Comparison of ENCODE assay signal across 24 cellular contexts in the genomic region with DNA sequence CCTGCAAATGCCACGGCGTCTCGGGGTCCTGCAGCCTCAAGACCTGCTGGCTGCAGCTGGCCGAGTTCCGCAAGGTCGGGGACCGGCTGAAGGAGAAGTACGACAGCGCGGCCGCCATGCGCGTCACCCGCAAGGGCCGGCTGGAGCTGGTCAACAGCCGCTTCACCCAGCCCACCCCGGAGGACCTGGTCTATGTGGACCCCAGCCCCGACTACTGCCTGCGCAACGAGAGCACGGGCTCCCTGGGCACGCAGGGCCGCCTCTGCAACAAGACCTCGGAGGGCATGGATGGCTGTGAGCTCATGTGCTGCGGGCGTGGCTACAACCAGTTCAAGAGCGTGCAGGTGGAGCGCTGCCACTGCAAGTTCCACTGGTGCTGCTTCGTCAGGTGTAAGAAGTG. TPM values are rescaled to one million over a fixed set of nuclear protein-coding genes. Genes with fewer than 3 reads are reported as not detected.
A peak's percentile ranks its signal among the peaks of the same experiment; 100 is the strongest.
DNase-seq lines count a peak whose midpoint lies in the region; ATAC-seq and TF ChIP-seq lines count a peak whose summit lies in the region.
"Had no signal": no experiment of that assay in that cellular context is flagged by ENCODE, and none has a peak within 500 bp of the region (broad histone marks: within the 10 kb centered on the region; RNA-seq: fewer than 3 reads in every experiment).

No MANE protein-coding gene starts in this region.

- H3K4me3 Mint-ChIP-seq in activated CD4-positive, alpha-beta T cell treated with anti-CD3 and anti-CD28 coated beads, Interleukin-2, amount 10 ng/mL, durations not matched to agents 7 days and 5 days, result no peak overlapping the region
- no peak overlapping the region for H3K4me3 Mint-ChIP-seq in activated CD4-positive, alpha-beta memory T cell treated with anti-CD3 and anti-CD28 coated beads, Interleukin-2, amount 10 ng/mL, durations not matched to agents 7 days and 5 days
- H3K4me3 Mint-ChIP-seq in WTC11, result no peak overlapping the region
- H3K4me3 Mint-ChIP-seq: CD4-positive, alpha-beta T cell had no signal

- H3K27me3 Mint-ChIP-seq in activated CD4-positive, alpha-beta T cell treated with anti-CD3 and anti-CD28 coated beads, Interleukin-2, amount 10 ng/mL, durations not matched to agents 7 days and 5 days, result peaks cover 33% of the 10 kb centered on the region
- H3K27me3 Mint-ChIP-seq in activated CD4-positive, alpha-beta memory T cell treated with anti-CD3 and anti-CD28 coated beads, Interleukin-2, amount 10 ng/mL, durations not matched to agents 7 days and 5 days, result peaks cover 28% of the 10 kb centered on the region
- H3K27me3 Mint-ChIP-seq in WTC11 (ENCODE audit: low read depth), result no peaks in the 10 kb centered on the region
- H3K27me3 Mint-ChIP-seq: CD4-positive, alpha-beta T cell had no signal

- intact Hi-C loops in esophagus muscularis mucosa (cut with DNase I), result no loop called here

- POLR2A ChIA-PET in activated CD4-positive, alpha-beta T cell treated with anti-CD3 and anti-CD28 coated beads, Interleukin-2, amount 10 ng/mL, durations not matched to agents 7 days and 5 days (lab: Charles Lee), result no interaction called here
- POLR2A ChIA-PET in activated CD4-positive, alpha-beta memory T cell treated with anti-CD3 and anti-CD28 coated beads, Interleukin-2, amount 10 ng/mL, durations not matched to agents 7 days and 5 days (lab: Charles Lee), result no interaction called here
- POLR2A ChIA-PET in WTC11 (lab: Charles Lee), result no interaction called here

- H3K27me3 ChIP-seq in esophagus muscularis mucosa (no peaks in the 10 kb centered on the region), stomach smooth muscle (ENCODE audit: control insufficient read depth in 1 of 2, insufficient read depth in 2 of 2, low read length in 2 of 2) (no peaks in the 10 kb centered on the region)

- DNase-seq in activated CD4-positive, alpha-beta T cell treated with anti-CD3 and anti-CD28 coated beads, Interleukin-2, amount 10 ng/mL, durations not matched to agents 7 days and 5 days, result no peak
- no peak for DNase-seq in activated CD4-positive, alpha-beta T cell treated with anti-CD3 and anti-CD28 coated beads for 48 hours
- DNase-seq in NCI-H2029 (lab: John Stamatoyannopoulos, UW) (peak; percentile 20), esophagus muscularis mucosa (ENCODE audit: extremely low spot score) (no peak), WTC11 (ENCODE audit: low spot score) (no peak)
- no peak for DNase-seq in activated CD4-positive, alpha-beta memory T cell treated with anti-CD3 and anti-CD28 coated beads, Interleukin-2, amount 10 ng/mL, durations not matched to agents 7 days and 5 days
- DNase-seq: 8988T; Caco-2; CD4-positive, alpha-beta T cell; DMS53; EL; MM.1S; NCI-H1092; NCI-H146; NCI-H2081 treated with DMSO at 0.1 percent for 48 hours; NCI-H510A; NCI-H774; OCI-M1; SHP77; SK-N-SH had no signal

- peak overlapping the region; percentile 52 to 74 (median 58) for H3K27ac ChIP-seq in esophagus muscularis mucosa (replicated peaks in 1 of 4)
- peak overlapping the region; percentile 80 for H3K27ac ChIP-seq in stomach smooth muscle (ENCODE audit: low read length)

- no peaks in the 10 kb centered on the region for H3K36me3 Mint-ChIP-seq in activated CD4-positive, alpha-beta T cell treated with anti-CD3 and anti-CD28 coated beads, Interleukin-2, amount 10 ng/mL, durations not matched to agents 7 days and 5 days (ENCODE audit: low read depth)
- H3K36me3 Mint-ChIP-seq in activated CD4-positive, alpha-beta memory T cell treated with anti-CD3 and anti-CD28 coated beads, Interleukin-2, amount 10 ng/mL, durations not matched to agents 7 days and 5 days (ENCODE audit: low read depth), result no peaks in the 10 kb centered on the region
- H3K36me3 Mint-ChIP-seq in WTC11, result no peaks in the 10 kb centered on the region

- H3K4me1 Mint-ChIP-seq in activated CD4-positive, alpha-beta T cell treated with anti-CD3 and anti-CD28 coated beads, Interleukin-2, amount 10 ng/mL, durations not matched to agents 7 days and 5 days, result peaks cover 13% of the 10 kb centered on the region
- peaks cover 27% of the 10 kb centered on the region for H3K4me1 Mint-ChIP-seq in activated CD4-positive, alpha-beta memory T cell treated with anti-CD3 and anti-CD28 coated beads, Interleukin-2, amount 10 ng/mL, durations not matched to agents 7 days and 5 days
- H3K4me1 Mint-ChIP-seq in WTC11, result peaks cover 11% of the 10 kb centered on the region

- H3K36me3 ChIP-seq in esophagus muscularis mucosa, result peaks cover 0 to 28% (median 20%) of the 10 kb centered on the region in 4 donors
- peaks cover 0 to 2% of the 10 kb centered on the region in 2 donors for H3K36me3 ChIP-seq in stomach smooth muscle (ENCODE audit: control insufficient read depth in 2 of 2, insufficient read depth in 2 of 2, low read length in 2 of 2)

- no peak overlapping the region for H3K9ac ChIP-seq in stomach smooth muscle (ENCODE audit: low read length in 2 of 2)
- H3K9ac ChIP-seq: SK-N-SH had no signal

- no peak for TF ChIP-seq CTCF in esophagus muscularis mucosa (IDR thresholded peaks at IDR 0.05)
- TF ChIP-seq CTCF in WTC11 (IDR thresholded peaks at IDR 0.05), result no peak

- no peak for TF ChIP-seq POLR2A in esophagus muscularis mucosa (IDR thresholded peaks at IDR 0.05; ENCODE audit: low read depth)

- H3K9me3 ChIP-seq in esophagus muscularis mucosa (no peaks in the 10 kb centered on the region), stomach smooth muscle (ENCODE audit: control insufficient read depth in 2 of 2, low read length in 2 of 2) (no peaks in the 10 kb centered on the region)
- H3K9me3 ChIP-seq: Caco-2, SK-N-SH had no signal

- ATAC-seq in GM19397 (IDR thresholded peaks at IDR 0.05; ENCODE audit: unreplicated experiment) (no peak), WTC11 (no peak)
- ATAC-seq: GM12878 had no signal

- H3K4me1 ChIP-seq in esophagus muscularis mucosa (peaks cover 36 to 92% (median 73%) of the 10 kb centered on the region in 4 donors), stomach smooth muscle (ENCODE audit: control insufficient read depth, insufficient read depth, low read length) (peaks cover 36% of the 10 kb centered on the region)

- no peak for TF ChIP-seq EP300 in esophagus muscularis mucosa (IDR thresholded peaks at IDR 0.05)

- CTCF ChIA-PET in activated CD4-positive, alpha-beta T cell treated with anti-CD3 and anti-CD28 coated beads, Interleukin-2, amount 10 ng/mL, durations not matched to agents 7 days and 5 days (lab: Charles Lee), result interaction anchor here (1.1 to 1.5 kb wide), 2 partner anchors 10 kb away, joined by 3 read pairs; no protein-coding TSS in a partner anchor
- CTCF ChIA-PET in activated CD4-positive, alpha-beta memory T cell treated with anti-CD3 and anti-CD28 coated beads, Interleukin-2, amount 10 ng/mL, durations not matched to agents 7 days and 5 days (lab: Charles Lee), result interaction anchor here (0.9 to 1.6 kb wide), 6 partner anchors 9 to 294 kb away, joined by 3 to 5 read pairs (median 4); no protein-coding TSS in a partner anchor
- CTCF ChIA-PET in WTC11 (lab: Charles Lee), result interaction anchor here (2.1 to 3.4 kb wide), 3 partner anchors 11 to 294 kb away, joined by 5 to 16 read pairs (median 14); no protein-coding TSS in a partner anchor

- H3K9me3 Mint-ChIP-seq in activated CD4-positive, alpha-beta T cell treated with anti-CD3 and anti-CD28 coated beads, Interleukin-2, amount 10 ng/mL, durations not matched to agents 7 days and 5 days, result no peaks in the 10 kb centered on the region
- H3K9me3 Mint-ChIP-seq in activated CD4-positive, alpha-beta memory T cell treated with anti-CD3 and anti-CD28 coated beads, Interleukin-2, amount 10 ng/mL, durations not matched to agents 7 days and 5 days, result no peaks in the 10 kb centered on the region
- no peaks in the 10 kb centered on the region for H3K9me3 Mint-ChIP-seq in WTC11
- H3K9me3 Mint-ChIP-seq: CD4-positive, alpha-beta T cell had no signal

- H3K4me3 ChIP-seq in esophagus muscularis mucosa (no peak overlapping the region), stomach smooth muscle (ENCODE audit: low read length in 2 of 2) (no peak overlapping the region)
- H3K4me3 ChIP-seq: GM12878 had no signal

- 94% methylated on average over 16 of the region's 29 CpGs for WGBS in esophagus muscularis mucosa

- H3K27ac Mint-ChIP-seq in activated CD4-positive, alpha-beta T cell treated with anti-CD3 and anti-CD28 coated beads, Interleukin-2, amount 10 ng/mL, durations not matched to agents 7 days and 5 days, result peak overlapping the region; percentile 26
- no peak overlapping the region for H3K27ac Mint-ChIP-seq in activated CD4-positive, alpha-beta memory T cell treated with anti-CD3 and anti-CD28 coated beads, Interleukin-2, amount 10 ng/mL, durations not matched to agents 7 days and 5 days
- H3K27ac Mint-ChIP-seq in WTC11, result no peak overlapping the region
- H3K27ac Mint-ChIP-seq: CD4-positive, alpha-beta T cell had no signal

TF ChIP-seq in WTC11, 78 proteins besides CTCF, POLR2A, EP300 and RAD21 (continues in another document):
- TF ChIP-seq NFE2L1 (CRISPR knock-in tag; IDR thresholded peaks at IDR 0.05), result no peak
- no peak for TF ChIP-seq JAZF1 (CRISPR knock-in tag; IDR thresholded peaks at IDR 0.05)

RNA-seq across cellular contexts. Expression of gene WNT5B, which starts 16.8 kb away (rescaled TPM):
- total RNA-seq in activated CD4-positive, alpha-beta T cell treated with anti-CD3 and anti-CD28 coated beads, Interleukin-2, amount 10 ng/mL, durations not matched to agents 7 days and 5 days, result under 1 TPM in 1 of 2 experiments, not detected in 1; 0.15 TPM
- total RNA-seq in esophagus muscularis mucosa, result 100 to 1,000 TPM in 1 of 4 donors, 10 to 100 TPM in 3; 33.5 to 112 (median 53.5) TPM
- total RNA-seq in activated CD4-positive, alpha-beta memory T cell treated with anti-CD3 and anti-CD28 coated beads, Interleukin-2, amount 10 ng/mL, durations not matched to agents 7 days and 5 days, result 1 to 10 TPM; 1.4 to 1.7 TPM
- 4.3 to 4.6 TPM (median 4.5 TPM) in 3 replicates for total RNA-seq in WTC11 (2021)
- total RNA-seq: CD4-positive, alpha-beta T cell; HT-29 had no signal

RNA-seq across cellular contexts. Expression of gene ADIPOR2, which starts 45.1 kb away (rescaled TPM):
- 10 to 100 TPM; 47.7 to 51.7 TPM for total RNA-seq in activated CD4-positive, alpha-beta T cell treated with anti-CD3 and anti-CD28 coated beads, Interleukin-2, amount 10 ng/mL, durations not matched to agents 7 days and 5 days
- total RNA-seq in esophagus muscularis mucosa (10 to 100 TPM; 28.2 to 37.4 (median 34.1) TPM), WTC11 (2021) (36.0 to 39.2 TPM (median 38.4 TPM) in 3 replicates)
- 10 to 100 TPM; 63.8 to 71.8 TPM for total RNA-seq in activated CD4-positive, alpha-beta memory T cell treated with anti-CD3 and anti-CD28 coated beads, Interleukin-2, amount 10 ng/mL, durations not matched to agents 7 days and 5 days

RNA-seq across cellular contexts. Expression of gene FBXL14, which starts 51.4 kb away (rescaled TPM):
- 10 to 100 TPM; 24.3 to 26.4 TPM for total RNA-seq in activated CD4-positive, alpha-beta T cell treated with anti-CD3 and anti-CD28 coated beads, Interleukin-2, amount 10 ng/mL, durations not matched to agents 7 days and 5 days
- total RNA-seq in esophagus muscularis mucosa, result 10 to 100 TPM; 12.0 to 22.6 (median 16.0) TPM
- 10 to 100 TPM; 30.3 to 30.9 TPM for total RNA-seq in activated CD4-positive, alpha-beta memory T cell treated with anti-CD3 and anti-CD28 coated beads, Interleukin-2, amount 10 ng/mL, durations not matched to agents 7 days and 5 days
- 12.0 to 14.6 TPM (median 12.9 TPM) in 3 replicates for total RNA-seq in WTC11 (2021)
